In the genomic region with DNA sequence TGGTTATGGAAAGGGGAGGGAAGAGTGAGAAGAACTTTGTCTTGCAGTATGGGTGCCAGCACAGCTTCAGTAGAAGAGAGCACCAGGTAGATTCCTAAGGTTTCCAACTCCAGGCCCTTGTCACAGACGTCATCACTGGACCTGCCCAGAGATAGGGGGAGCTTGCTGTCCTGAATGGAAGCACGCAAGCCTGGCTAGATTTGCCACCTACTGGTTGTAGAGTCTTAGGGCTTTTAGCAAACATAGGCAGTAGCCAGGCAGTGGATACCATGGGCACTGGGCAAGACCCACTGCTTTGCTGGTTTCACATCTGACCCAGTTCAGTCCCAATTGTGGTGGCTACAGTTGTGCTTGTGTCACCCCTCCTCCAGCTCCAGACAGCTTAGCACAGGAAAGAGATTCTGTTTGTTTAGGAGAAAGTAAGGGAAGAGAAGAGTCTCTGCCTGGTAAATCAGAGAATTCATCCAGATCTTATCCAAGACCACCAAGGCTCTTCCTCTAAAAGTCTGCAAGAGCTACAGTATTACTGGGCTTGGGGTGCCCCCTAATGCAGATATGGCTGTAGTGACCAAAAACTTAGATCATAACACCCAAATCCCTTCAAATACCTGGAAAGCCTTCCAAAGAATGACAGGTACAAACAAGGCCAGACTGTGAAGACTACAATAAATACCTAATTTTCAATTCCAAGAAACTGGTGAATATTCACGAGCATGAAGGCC, we compare ENCODE assay signal across 1 cellular context.
TF ChIP-seq lines count a peak whose summit lies in the region.

No MANE protein-coding gene starts in this region.

TF ChIP-seq in WTC11, 78 proteins besides CTCF, POLR2A, EP300 and RAD21 (continued from another document):
- TF ChIP-seq, protein P1, sequence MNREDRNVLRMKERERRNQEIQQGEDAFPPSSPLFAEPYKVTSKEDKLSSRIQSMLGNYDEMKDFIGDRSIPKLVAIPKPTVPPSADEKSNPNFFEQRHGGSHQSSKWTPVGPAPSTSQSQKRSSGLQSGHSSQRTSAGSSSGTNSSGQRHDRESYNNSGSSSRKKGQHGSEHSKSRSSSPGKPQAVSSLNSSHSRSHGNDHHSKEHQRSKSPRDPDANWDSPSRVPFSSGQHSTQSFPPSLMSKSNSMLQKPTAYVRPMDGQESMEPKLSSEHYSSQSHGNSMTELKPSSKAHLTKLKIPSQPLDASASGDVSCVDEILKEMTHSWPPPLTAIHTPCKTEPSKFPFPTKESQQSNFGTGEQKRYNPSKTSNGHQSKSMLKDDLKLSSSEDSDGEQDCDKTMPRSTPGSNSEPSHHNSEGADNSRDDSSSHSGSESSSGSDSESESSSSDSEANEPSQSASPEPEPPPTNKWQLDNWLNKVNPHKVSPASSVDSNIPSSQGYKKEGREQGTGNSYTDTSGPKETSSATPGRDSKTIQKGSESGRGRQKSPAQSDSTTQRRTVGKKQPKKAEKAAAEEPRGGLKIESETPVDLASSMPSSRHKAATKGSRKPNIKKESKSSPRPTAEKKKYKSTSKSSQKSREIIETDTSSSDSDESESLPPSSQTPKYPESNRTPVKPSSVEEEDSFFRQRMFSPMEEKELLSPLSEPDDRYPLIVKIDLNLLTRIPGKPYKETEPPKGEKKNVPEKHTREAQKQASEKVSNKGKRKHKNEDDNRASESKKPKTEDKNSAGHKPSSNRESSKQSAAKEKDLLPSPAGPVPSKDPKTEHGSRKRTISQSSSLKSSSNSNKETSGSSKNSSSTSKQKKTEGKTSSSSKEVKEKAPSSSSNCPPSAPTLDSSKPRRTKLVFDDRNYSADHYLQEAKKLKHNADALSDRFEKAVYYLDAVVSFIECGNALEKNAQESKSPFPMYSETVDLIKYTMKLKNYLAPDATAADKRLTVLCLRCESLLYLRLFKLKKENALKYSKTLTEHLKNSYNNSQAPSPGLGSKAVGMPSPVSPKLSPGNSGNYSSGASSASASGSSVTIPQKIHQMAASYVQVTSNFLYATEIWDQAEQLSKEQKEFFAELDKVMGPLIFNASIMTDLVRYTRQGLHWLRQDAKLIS (CRISPR knock-in tag; IDR thresholded peaks at IDR 0.05; ENCODE audit: borderline replicate concordance), result no peak
TF ChIP-seq in WTC11: peak in this region for 0.
